Comparison of ENCODE assay signal across 9 cellular contexts in genomic region chr6:35415065-35415880, GRCh38. TPM values are rescaled to one million over a fixed set of nuclear protein-coding genes. Genes with fewer than 3 reads are reported as not detected.
DNase-seq lines count a peak whose midpoint lies in the region; ATAC-seq, FAIRE-seq and TF ChIP-seq lines count a peak whose summit lies in the region.
"Had no signal": no experiment of that assay in that cellular context is flagged by ENCODE, and none has a peak within 500 bp of the region (broad histone marks: within the 10 kb centered on the region; RNA-seq: fewer than 3 reads in every experiment).

No MANE protein-coding gene starts in this region.

- ATAC-seq in Right ventricle myocardium inferior: peak; percentile 90
- peak; percentile 84 for ATAC-seq in WTC11
- no peak for ATAC-seq in HG02571 (IDR thresholded peaks at IDR 0.05; ENCODE audit: unreplicated experiment)

- 46 to 74% methylated on average over 4 to 7 of the region's 7 CpGs for WGBS in esophagus squamous epithelium, 2 donors

- peaks cover 4 to 44% (median 8%) of the 10 kb centered on the region in 3 donors for H3K4me1 ChIP-seq in esophagus squamous epithelium

- H3K4me3 ChIP-seq in esophagus squamous epithelium: no peak overlapping the region

- H3K36me3 Mint-ChIP-seq in WTC11 (no peaks in the 10 kb centered on the region), nephron (ENCODE audit: low read depth) (peaks cover 23% of the 10 kb centered on the region)

- no peak for TF ChIP-seq CTCF in WTC11 (IDR thresholded peaks at IDR 0.05)
- peak in 5 of 6 experiments; percentile 51 to 87 (median 70) for TF ChIP-seq CTCF in esophagus squamous epithelium (IDR thresholded peaks at IDR 0.05)
- TF ChIP-seq CTCF in nephron (IDR thresholded peaks at IDR 0.05; ENCODE audit: unreplicated experiment in 3 of 3): peak; percentile 58 to 67 (median 65)

- peak overlapping the region; percentile 0; the same call in 1 of the 2 replicates for H3K27ac Mint-ChIP-seq in WTC11
- peak overlapping the region; percentile 11 to 71 (median 69) for H3K27ac Mint-ChIP-seq in nephron

- DNase-seq in Right ventricle myocardium inferior (ENCODE audit: missing footprints) (peak; percentile 83), cardiac septum (ENCODE audit: low spot score) (no peak), NCI-H2081 treated with DMSO at 0.1 percent for 48 hours (lab: John Stamatoyannopoulos, UW) (peak; percentile 84), WTC11 (ENCODE audit: low spot score) (peak; percentile 64), esophagus squamous epithelium (lab: John Stamatoyannopoulos, UW) (no peak), GM12891 (ENCODE audit: insufficient read length, low spot score) (no peak)

- TF ChIP-seq POLR2A in esophagus squamous epithelium (IDR thresholded peaks at IDR 0.05) (no peak), GM12891 (IDR thresholded peaks at IDR 0.05; ENCODE audit: low read depth, low read length) (no peak)

- no peak for FAIRE-seq in GM12891 (lab: Jason Lieb, UNC)

- H3K9me3 Mint-ChIP-seq in WTC11 (no peaks in the 10 kb centered on the region), nephron (no peaks in the 10 kb centered on the region)
- H3K9me3 Mint-ChIP-seq: central memory CD8-positive, alpha-beta T cell had no signal

- no peaks in the 10 kb centered on the region for H3K27me3 ChIP-seq in esophagus squamous epithelium

- intact Hi-C loops in Right ventricle myocardium inferior (cut with DNase I) (loop anchor here (1.0 to 5.0 kb wide), 3 partner anchors 34 to 73 kb away; partner anchors contain the start of gene PPARD), cardiac septum (cut with DNase I) (loop anchor here (1.0 kb wide), 1 partner anchor 73 kb away; the partner anchor contains the start of gene PPARD), esophagus squamous epithelium (cut with DNase I) (loop anchor here (10.0 kb wide), 1 partner anchor 70 kb away; the partner anchor contains the start of gene PPARD)

- H3K36me3 ChIP-seq in esophagus squamous epithelium: peaks cover 0 to 94% (median 7%) of the 10 kb centered on the region in 3 donors

- no peak overlapping the region for H3K27ac ChIP-seq in esophagus squamous epithelium

- H3K27me3 Mint-ChIP-seq in WTC11 (ENCODE audit: low read depth): no peaks in the 10 kb centered on the region
- peaks cover 3% of the 10 kb centered on the region for H3K27me3 Mint-ChIP-seq in nephron (ENCODE audit: low read depth)
- H3K27me3 Mint-ChIP-seq: central memory CD8-positive, alpha-beta T cell had no signal

- H3K4me3 Mint-ChIP-seq in WTC11: no peak overlapping the region
- no peak overlapping the region for H3K4me3 Mint-ChIP-seq in nephron
- H3K4me3 Mint-ChIP-seq: central memory CD8-positive, alpha-beta T cell had no signal

- H3K4me1 Mint-ChIP-seq in WTC11 (peaks cover 24% of the 10 kb centered on the region), nephron (peaks cover 10% of the 10 kb centered on the region)

- CTCF ChIA-PET in WTC11 (lab: Charles Lee): interaction anchor here (0.6 to 3.5 kb wide), 40 partner anchors 8 to 156 kb away, joined by 3 to 73 read pairs (median 5); partner anchors contain the start of genes DEF6, FANCE, PPARD and RPL10A

- POLR2A ChIA-PET in WTC11 (lab: Charles Lee): interaction anchor here (0.6 kb wide), 1 partner anchor 58 kb away, joined by 5 read pairs; no protein-coding TSS in a partner anchor

- H3K9me3 ChIP-seq in esophagus squamous epithelium: no peaks in the 10 kb centered on the region

TF ChIP-seq in WTC11, 78 proteins besides CTCF, POLR2A, EP300 and RAD21:
- peak; percentile 93 for TF ChIP-seq GABPB1 (CRISPR knock-in tag; IDR thresholded peaks at IDR 0.05)
- no peak for TF ChIP-seq AFF4 (CRISPR knock-in tag; IDR thresholded peaks at IDR 0.05; ENCODE audit: borderline replicate concordance)
TF ChIP-seq in WTC11: peak in this region for 1.

TF ChIP-seq in GM12891, 5 proteins besides CTCF, POLR2A, EP300 and RAD21:
- TF ChIP-seq POLR2AphosphoS5 (IDR thresholded peaks at IDR 0.05; ENCODE audit: low read depth, low read length) (no peak), TAF1 (IDR thresholded peaks at IDR 0.05; ENCODE audit: low read depth, low read length) (no peak), SPI1 (IDR thresholded peaks at IDR 0.05; ENCODE audit: low read depth, low read length) (no peak), PAX5 (IDR thresholded peaks at IDR 0.05; ENCODE audit: insufficient read depth, low read length, severe bottlenecking) (no peak), POU2F2 (IDR thresholded peaks at IDR 0.05; ENCODE audit: low read depth, low read length) (no peak)

RNA-seq across cellular contexts. Expression of gene FANCE, which starts 36.9 kb away (rescaled TPM):
- total RNA-seq in Right ventricle myocardium inferior: 4.1 TPM
- total RNA-seq in cardiac septum: 2.9 TPM
- total RNA-seq in WTC11 (2021): 15.7 to 22.3 TPM (median 17.6 TPM) in 3 replicates
- total RNA-seq in esophagus squamous epithelium: 10 to 100 TPM in 1 of 4 donors, 1 to 10 TPM in 3; 6.9 to 15.5 (median 8.0) TPM
- 3.6 TPM for polyA plus RNA-seq in GM12891 (2012; ENCODE audit: low read depth, missing spikeins)

RNA-seq across cellular contexts. Expression of gene RPL10A, which starts 52.9 kb away (rescaled TPM):
- total RNA-seq in Right ventricle myocardium inferior (606 TPM), cardiac septum (432 TPM), WTC11 (2021) (1,829 to 2,044 TPM (median 2,031 TPM) in 3 replicates), esophagus squamous epithelium (1,000 to 10,000 TPM; 1,152 to 2,101 (median 1,461) TPM)
- polyA plus RNA-seq in GM12891 (2012; ENCODE audit: low read depth, missing spikeins): 3,836 TPM

Comparison
In these comparisons a context has a peak if more than half of its experiments do, and no peak if none do; other contexts are left out.
1. DNase-seq: peak in Right ventricle myocardium inferior (single experiment), NCI-H2081 treated with DMSO at 0.1 percent for 48 hours (single experiment) and WTC11 (single experiment); none in cardiac septum (single experiment), esophagus squamous epithelium (single experiment) and GM12891 (single experiment).